22 cellular contexts compared by ENCODE assay signal in genomic region chr2:167048829-167049228, GRCh38.
"Had no signal": no experiment of that assay in that cellular context is flagged by ENCODE, and none has a peak within 500 bp of the region (broad histone marks: within the 10 kb centered on the region; RNA-seq: fewer than 3 reads in every experiment).

No MANE protein-coding gene starts in this region.

- FAIRE-seq: endothelial cell of umbilical vein, kidney, TTC549 had no signal

- ATAC-seq: activated T-cell treated with anti-CD3 and anti-CD28 coated beads, Interleukin-2, amount 50 U/mL, for 72 hours; foreskin keratinocyte; left lung; natural killer cell treated with Interleukin-12 subunit alpha and Interleukin-12 subunit beta and Interleukin-15 and Interleukin-18, amount 100 ng/mL, for 72 hours had no signal

- H3K4me1 Mint-ChIP-seq: activated CD4-positive, alpha-beta T cell treated with anti-CD3 and anti-CD28 coated beads, Interleukin-2, amount 10 ng/mL, durations not matched to agents 7 days and 5 days; activated naive CD8-positive, alpha-beta T cell treated with anti-CD3 and anti-CD28 coated beads for 36 hours had no signal

- H3K4me3 ChIP-seq: left lung, tibial nerve, uterus had no signal

- H3K4me3 Mint-ChIP-seq: activated CD4-positive, alpha-beta T cell treated with anti-CD3 and anti-CD28 coated beads, Interleukin-2, amount 10 ng/mL, durations not matched to agents 7 days and 5 days; activated naive CD8-positive, alpha-beta T cell treated with anti-CD3 and anti-CD28 coated beads for 36 hours; activated T-cell treated with anti-CD3 and anti-CD28 coated beads, Interleukin-2, amount 50 U/mL, for 72 hours; natural killer cell treated with Interleukin-12 subunit alpha and Interleukin-12 subunit beta and Interleukin-15 and Interleukin-18, amount 100 ng/mL, for 72 hours had no signal

- H3K36me3 ChIP-seq: brain microvascular endothelial cell, left lung, tibial nerve, uterus had no signal

- H3K9me3 ChIP-seq: left lung, tibial nerve, uterus had no signal

- H3K4me1 ChIP-seq: foreskin keratinocyte, left lung, tibial nerve, uterus had no signal

- H3K27ac Mint-ChIP-seq: activated CD4-positive, alpha-beta T cell treated with anti-CD3 and anti-CD28 coated beads, Interleukin-2, amount 10 ng/mL, durations not matched to agents 7 days and 5 days; activated naive CD8-positive, alpha-beta T cell treated with anti-CD3 and anti-CD28 coated beads for 36 hours; activated T-cell treated with anti-CD3 and anti-CD28 coated beads, Interleukin-2, amount 50 U/mL, for 72 hours; natural killer cell treated with Interleukin-12 subunit alpha and Interleukin-12 subunit beta and Interleukin-15 and Interleukin-18, amount 100 ng/mL, for 72 hours had no signal

- H3K9me3 Mint-ChIP-seq: activated CD4-positive, alpha-beta T cell treated with anti-CD3 and anti-CD28 coated beads, Interleukin-2, amount 10 ng/mL, durations not matched to agents 7 days and 5 days; activated naive CD8-positive, alpha-beta T cell treated with anti-CD3 and anti-CD28 coated beads for 36 hours had no signal

- H3K27ac ChIP-seq: brain microvascular endothelial cell, foreskin keratinocyte, left lung, tibial nerve, uterus had no signal

- H3K27me3 Mint-ChIP-seq: activated CD4-positive, alpha-beta T cell treated with anti-CD3 and anti-CD28 coated beads, Interleukin-2, amount 10 ng/mL, durations not matched to agents 7 days and 5 days; activated naive CD8-positive, alpha-beta T cell treated with anti-CD3 and anti-CD28 coated beads for 36 hours; natural killer cell treated with Interleukin-12 subunit alpha and Interleukin-12 subunit beta and Interleukin-15 and Interleukin-18, amount 100 ng/mL, for 72 hours had no signal

- DNase-seq: activated CD4-positive, alpha-beta T cell treated with anti-CD3 and anti-CD28 coated beads, Interleukin-2, amount 10 ng/mL, durations not matched to agents 7 days and 5 days; activated CD8-positive, alpha-beta memory T cell treated with anti-CD3 and anti-CD28 coated beads, Interleukin-2, amount 50 U/mL, for 48 hours; activated gamma-delta T cell treated with Interleukin-2 at 50 U/mL for 16 hours; activated naive CD8-positive, alpha-beta T cell treated with anti-CD3 and anti-CD28 coated beads for 36 hours; activated T-cell treated with anti-CD3 and anti-CD28 coated beads, Interleukin-2, amount 50 U/mL, for 72 hours; brain microvascular endothelial cell; cerebellar nuclear complex; effector CD8-positive, alpha-beta T cell; foreskin keratinocyte; head of caudate nucleus; kidney; left lung; mammary epithelial cell; occipital lobe; stimulated activated CD4-positive, alpha-beta T cell treated with anti-CD3 and anti-CD28 coated beads, Interleukin-4, amount 100 ng/mL, for 24 hours; stimulated activated naive CD4-positive, alpha-beta T cell treated with Interleukin-2 at 50 U/mL for 16 hours; substantia nigra; uterus had no signal

- H3K27me3 ChIP-seq: brain microvascular endothelial cell, left lung, tibial nerve, uterus had no signal

- H3K36me3 Mint-ChIP-seq: activated naive CD8-positive, alpha-beta T cell treated with anti-CD3 and anti-CD28 coated beads for 36 hours; natural killer cell treated with Interleukin-12 subunit alpha and Interleukin-12 subunit beta and Interleukin-15 and Interleukin-18, amount 100 ng/mL, for 72 hours had no signal
